ENCODE assay signal across 16 cellular contexts in genomic region chr11:71977090-71977489, GRCh38.
"Had no signal": no experiment of that assay in that cellular context is flagged by ENCODE, and none has a peak within 500 bp of the region (broad histone marks: within the 10 kb centered on the region; RNA-seq: fewer than 3 reads in every experiment).

No MANE protein-coding gene starts in this region.

- H2AFZ ChIP-seq: hepatocyte, neural progenitor cell had no signal

- H3K4me1 Mint-ChIP-seq: neural progenitor cell; stimulated activated naive CD8-positive, alpha-beta T cell treated with anti-CD3 and anti-CD28 coated beads, Interleukin-15, amount 100 ng/mL, for 72 hours had no signal

- H3K27ac Mint-ChIP-seq: neural progenitor cell, progenitor cell of endocrine pancreas had no signal

- FAIRE-seq: pancreas had no signal

- H3K9me3 ChIP-seq: left ventricle myocardium inferior, mucosa of descending colon, pancreas, testis, tibial nerve had no signal

- H3K27ac ChIP-seq: hepatocyte, left ventricle myocardium inferior, neural progenitor cell, pancreas, testis, tibial nerve had no signal

- H3K4me1 ChIP-seq: neural progenitor cell, pancreas, testis, tibial nerve had no signal

- H3K4me3 Mint-ChIP-seq: natural killer cell; neural progenitor cell; stimulated activated naive CD8-positive, alpha-beta T cell treated with anti-CD3 and anti-CD28 coated beads, Interleukin-15, amount 100 ng/mL, for 72 hours had no signal

- ATAC-seq: stimulated activated naive CD8-positive, alpha-beta T cell treated with anti-CD3 and anti-CD28 coated beads, Interleukin-15, amount 100 ng/mL, for 72 hours had no signal

- H3K4me3 ChIP-seq: dorsolateral prefrontal cortex, hepatocyte, left ventricle myocardium inferior, lung, mucosa of descending colon, neural progenitor cell, pancreas, smooth muscle cell, testis, tibial nerve had no signal

- H3K9me3 Mint-ChIP-seq: natural killer cell; neural progenitor cell; stimulated activated naive CD8-positive, alpha-beta T cell treated with anti-CD3 and anti-CD28 coated beads, Interleukin-15, amount 100 ng/mL, for 72 hours had no signal

- H3K4me2 ChIP-seq: hepatocyte, neural progenitor cell, smooth muscle cell had no signal

- H3K36me3 Mint-ChIP-seq: natural killer cell had no signal

- DNase-seq: cortex of kidney, kidney, left cardiac atrium, left ventricle myocardium inferior had no signal
